27 cellular contexts compared by ENCODE assay signal in genomic region chr11:132301900-132302299, GRCh38.
"Had no signal": no experiment of that assay in that cellular context is flagged by ENCODE, and none has a peak within 500 bp of the region (broad histone marks: within the 10 kb centered on the region; RNA-seq: fewer than 3 reads in every experiment).

No MANE protein-coding gene starts in this region.

- H3K27ac ChIP-seq: stomach, suprapubic skin, testis, thoracic aorta, thyroid gland, tibial artery, tibial nerve, transverse colon, upper lobe of left lung, upper lobe of right lung, uterus, vagina had no signal

- H3K9me3 ChIP-seq: stomach, suprapubic skin, testis, thoracic aorta, thyroid gland, tibial artery, tibial nerve, transverse colon, upper lobe of left lung, upper lobe of right lung, uterus, vagina had no signal

- DNase-seq: stimulated activated CD4-positive, alpha-beta T cell treated with anti-CD3 and anti-CD28 coated beads, Interleukin-2, amount 100 ng/mL, for 48 hours; stimulated activated CD4-positive, alpha-beta T cell treated with anti-CD3 and anti-CD28 coated beads, Interleukin-4, amount 100 ng/mL, for 1 hour; stimulated activated CD4-positive, alpha-beta T cell treated with anti-CD3 and anti-CD28 coated beads, Interleukin-4, amount 100 ng/mL, for 24 hours; stimulated activated CD4-positive, alpha-beta T cell treated with anti-CD3 and anti-CD28 coated beads, Interleukin-4, amount 100 ng/mL, for 4 hours; stimulated activated CD8-positive, alpha-beta memory T cell treated with anti-CD3 and anti-CD28 coated beads, Interleukin-4, amount 100 ng/mL, for 48 hours; stimulated activated naive B cell treated with anti-CD40 and anti-IgM and Interleukin-4, amounts not matched to agents 10 μg/mL and 1 μg/mL and 100 μg/mL, for 72 hours; stimulated activated naive CD4-positive, alpha-beta T cell; stimulated activated naive CD4-positive, alpha-beta T cell treated with Interleukin-2 at 50 U/mL for 16 hours; stimulated activated naive CD8-positive, alpha-beta T cell treated with anti-CD3 and anti-CD28 coated beads, Interleukin-15, amount 100 ng/mL, for 72 hours; stimulated activated naive CD8-positive, alpha-beta T cell treated with anti-CD3 and anti-CD28 coated beads, Interleukin-15, Interleukin-2, amounts not matched to agents 100 U/mL and 50 U/mL, for 24 hours; stomach; substantia nigra; testis; thyroid gland; tibial artery; transverse colon; trophoblast cell; upper lobe of left lung; upper lobe of right lung; uterus had no signal

- FAIRE-seq: urothelium cell line had no signal

- ATAC-seq: stimulated activated effector memory CD8-positive, alpha-beta T cell treated with anti-CD3 and anti-CD28 coated beads, Interleukin-12 subunit alpha, Interleukin-12 subunit beta, amount 100 ng/mL, for 72 hours; stimulated activated memory B cell treated with anti-CD40 and anti-IgM and Interleukin-4, amounts not matched to agents 10 μg/mL and 1 μg/mL and 100 μg/mL, for 72 hours; stimulated activated naive B cell treated with anti-CD40 and anti-IgM and Interleukin-4, amounts not matched to agents 10 μg/mL and 1 μg/mL and 100 μg/mL, for 72 hours; stimulated activated naive CD8-positive, alpha-beta T cell treated with anti-CD3 and anti-CD28 coated beads, Interleukin-15, amount 100 ng/mL, for 72 hours; stimulated activated naive CD8-positive, alpha-beta T cell treated with anti-CD3 and anti-CD28 coated beads, Interleukin-15, Interleukin-2, amounts not matched to agents 100 U/mL and 50 U/mL, for 24 hours; upper lobe of right lung had no signal

- H3K36me3 ChIP-seq: stomach, suprapubic skin, thoracic aorta, thyroid gland, tibial artery, tibial nerve, transverse colon, upper lobe of left lung, upper lobe of right lung, uterus, vagina had no signal

- H3K4me1 ChIP-seq: stomach, suprapubic skin, testis, thyroid gland, tibial artery, tibial nerve, transverse colon, upper lobe of left lung, upper lobe of right lung, uterus, vagina had no signal

- H3K27me3 ChIP-seq: stomach, suprapubic skin, testis, thyroid gland, tibial artery, tibial nerve, transverse colon, upper lobe of left lung, upper lobe of right lung, uterus, vagina had no signal

- H3K4me3 ChIP-seq: stomach, suprapubic skin, testis, thoracic aorta, thyroid gland, tibial artery, tibial nerve, transverse colon, upper lobe of left lung, upper lobe of right lung, uterus, vagina had no signal
